1 cellular context compared by ENCODE assay signal in genomic region chr4:85860066-85860465, GRCh38.
TF ChIP-seq lines count a peak whose summit lies in the region.

No MANE protein-coding gene starts in this region.

TF ChIP-seq in SK-N-SH, 30 proteins besides CTCF, POLR2A, EP300 and RAD21 (continued from another document):
- TF ChIP-seq, protein P1, sequence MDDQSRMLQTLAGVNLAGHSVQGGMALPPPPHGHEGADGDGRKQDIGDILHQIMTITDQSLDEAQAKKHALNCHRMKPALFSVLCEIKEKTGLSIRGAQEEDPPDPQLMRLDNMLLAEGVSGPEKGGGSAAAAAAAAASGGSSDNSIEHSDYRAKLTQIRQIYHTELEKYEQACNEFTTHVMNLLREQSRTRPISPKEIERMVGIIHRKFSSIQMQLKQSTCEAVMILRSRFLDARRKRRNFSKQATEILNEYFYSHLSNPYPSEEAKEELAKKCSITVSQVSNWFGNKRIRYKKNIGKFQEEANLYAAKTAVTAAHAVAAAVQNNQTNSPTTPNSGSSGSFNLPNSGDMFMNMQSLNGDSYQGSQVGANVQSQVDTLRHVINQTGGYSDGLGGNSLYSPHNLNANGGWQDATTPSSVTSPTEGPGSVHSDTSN (IDR thresholded peaks at IDR 0.05): no peak
- TF ChIP-seq TEAD4 (IDR thresholded peaks at IDR 0.05; ENCODE audit: borderline replicate concordance, insufficient read depth) (no peak; the same call in 1 of the 2 replicates), POLR2AphosphoS5 (IDR thresholded peaks at IDR 0.05; ENCODE audit: low read depth, low read length) (no peak), SMC3 (IDR thresholded peaks at IDR 0.05; ENCODE audit: low read depth, low read length) (no peak), CHD2 (IDR thresholded peaks at IDR 0.05; ENCODE audit: low read length, partially characterized antibody) (no peak), GATA2 (CRISPR knock-in tag; IDR thresholded peaks at IDR 0.05) (no peak), MXI1 (IDR thresholded peaks at IDR 0.05; ENCODE audit: low read depth, low read length) (no peak), GABPA (IDR thresholded peaks at IDR 0.05; ENCODE audit: low read depth) (no peak), NFIC (IDR thresholded peaks at IDR 0.05; ENCODE audit: borderline replicate concordance) (no peak), USF2 (IDR thresholded peaks at IDR 0.05; ENCODE audit: borderline replicate concordance, low read depth, low read length) (no peak), NRF1 (IDR thresholded peaks at IDR 0.05; ENCODE audit: low read depth, low read length) (no peak), MEF2A (IDR thresholded peaks at IDR 0.05; ENCODE audit: borderline replicate concordance, low read depth) (peak; percentile 62)
